In genomic region chr11:6197466-6198200, GRCh38 we compare ENCODE assay signal across 30 cellular contexts. TPM values are rescaled to one million over a fixed set of nuclear protein-coding genes. Genes with fewer than 3 reads are reported as not detected.
"Had no signal": no experiment of that assay in that cellular context is flagged by ENCODE, and none has a peak within 500 bp of the region (broad histone marks: within the 10 kb centered on the region; RNA-seq: fewer than 3 reads in every experiment).

No MANE protein-coding gene starts in this region.

- H3K27me3 Mint-ChIP-seq: activated CD4-positive, alpha-beta T cell treated with anti-CD3 and anti-CD28 coated beads, Interleukin-2, amount 10 ng/mL, durations not matched to agents 7 days and 5 days; activated naive CD8-positive, alpha-beta T cell treated with anti-CD3 and anti-CD28 coated beads, Interleukin-2, amount 10 ng/mL, durations not matched to agents 7 days and 5 days; central memory CD8-positive, alpha-beta T cell; T-helper 17 cell had no signal

- H3K27ac Mint-ChIP-seq: activated CD4-positive, alpha-beta T cell treated with anti-CD3 and anti-CD28 coated beads, Interleukin-2, amount 10 ng/mL, durations not matched to agents 7 days and 5 days; T-helper 17 cell had no signal

- DNase-seq: activated CD4-positive, alpha-beta T cell treated with anti-CD3 and anti-CD28 coated beads, Interleukin-2, amount 10 ng/mL, durations not matched to agents 7 days and 5 days; activated CD8-positive, alpha-beta T cell treated with anti-CD3 and anti-CD28 coated beads, Interleukin-2, amount 10 ng/mL, durations not matched to agents 7 days and 5 days; activated naive CD4-positive, alpha-beta T cell treated with Interleukin-2 at 50 U/mL for 16 hours; activated naive CD8-positive, alpha-beta T cell treated with anti-CD3 and anti-CD28 coated beads, Interleukin-2, amount 10 ng/mL, durations not matched to agents 7 days and 5 days; activated T-cell treated with anti-CD3 and anti-CD28 coated beads, Interleukin-2, amount 50 U/mL, for 1 hour; anterior cingulate cortex; effector memory CD4-positive, alpha-beta T cell; gastrocnemius medialis; hippocampal formation; left colon; mesenchymal stem cell; mucosa of descending colon; stimulated activated CD4-positive, alpha-beta T cell treated with anti-CD3 and anti-CD28 coated beads, Interleukin-2, amount 100 ng/mL, for 48 hours; stimulated activated naive CD4-positive, alpha-beta T cell; SW 1271; T-helper 17 cell; testis; trophoblast cell had no signal

- ATAC-seq: activated CD4-positive, CD25-positive, alpha-beta regulatory T cell treated with anti-CD3 and anti-CD28 coated beads, Interleukin-2, amount 50 U/mL, for 24 hours; activated CD8-positive, alpha-beta T cell treated with anti-CD3 and anti-CD28 coated beads, Interleukin-2, amount 10 ng/mL, durations not matched to agents 7 days and 5 days; esophagus mucosa; gastrocnemius medialis; left colon; mucosa of descending colon; sciatic nerve; T-helper 17 cell had no signal

- H3K9me3 Mint-ChIP-seq: activated CD4-positive, alpha-beta T cell treated with anti-CD3 and anti-CD28 coated beads, Interleukin-2, amount 10 ng/mL, durations not matched to agents 7 days and 5 days; neural crest cell had no signal

- H3K4me3 Mint-ChIP-seq: activated CD4-positive, alpha-beta T cell treated with anti-CD3 and anti-CD28 coated beads, Interleukin-2, amount 10 ng/mL, durations not matched to agents 7 days and 5 days; activated CD8-positive, alpha-beta T cell treated with anti-CD3 and anti-CD28 coated beads, Interleukin-2, amount 10 ng/mL, durations not matched to agents 7 days and 5 days; activated naive CD8-positive, alpha-beta T cell treated with anti-CD3 and anti-CD28 coated beads, Interleukin-2, amount 10 ng/mL, durations not matched to agents 7 days and 5 days; central memory CD8-positive, alpha-beta T cell; neural crest cell; T-helper 17 cell had no signal

RNA-seq across cellular contexts. Expression of gene OR52W1, which starts 1.4 kb away (rescaled TPM):
- total RNA-seq: activated CD4-positive, alpha-beta T cell treated with anti-CD3 and anti-CD28 coated beads, Interleukin-2, amount 10 ng/mL, durations not matched to agents 7 days and 5 days; activated CD8-positive, alpha-beta T cell treated with anti-CD3 and anti-CD28 coated beads, Interleukin-2, amount 10 ng/mL, durations not matched to agents 7 days and 5 days; activated naive CD8-positive, alpha-beta T cell treated with anti-CD3 and anti-CD28 coated beads, Interleukin-2, amount 10 ng/mL, durations not matched to agents 7 days and 5 days; dermis microvascular lymphatic vessel endothelial cell; endothelial cell of umbilical vein; esophagus mucosa; gastrocnemius medialis; left colon; lower leg skin; mucosa of descending colon; neural crest cell; omental fat pad; posterior vena cava; renal cortical epithelial cell; sciatic nerve; T-helper 17 cell; testis; vagina had no signal

RNA-seq across cellular contexts. Expression of gene C11orf42, which starts 7.7 kb away (rescaled TPM):
- total RNA-seq: activated CD4-positive, alpha-beta T cell treated with anti-CD3 and anti-CD28 coated beads, Interleukin-2, amount 10 ng/mL, durations not matched to agents 7 days and 5 days; activated CD8-positive, alpha-beta T cell treated with anti-CD3 and anti-CD28 coated beads, Interleukin-2, amount 10 ng/mL, durations not matched to agents 7 days and 5 days; activated naive CD8-positive, alpha-beta T cell treated with anti-CD3 and anti-CD28 coated beads, Interleukin-2, amount 10 ng/mL, durations not matched to agents 7 days and 5 days; dermis microvascular lymphatic vessel endothelial cell; endothelial cell of umbilical vein; esophagus mucosa; gastrocnemius medialis; left colon; lower leg skin; mucosa of descending colon; neural crest cell; omental fat pad; posterior vena cava; renal cortical epithelial cell; sciatic nerve; T-helper 17 cell; vagina had no signal

RNA-seq across cellular contexts. Expression of gene OR52B2, which starts 27.5 kb away (rescaled TPM):
- total RNA-seq: activated CD4-positive, alpha-beta T cell treated with anti-CD3 and anti-CD28 coated beads, Interleukin-2, amount 10 ng/mL, durations not matched to agents 7 days and 5 days; activated CD8-positive, alpha-beta T cell treated with anti-CD3 and anti-CD28 coated beads, Interleukin-2, amount 10 ng/mL, durations not matched to agents 7 days and 5 days; activated naive CD8-positive, alpha-beta T cell treated with anti-CD3 and anti-CD28 coated beads, Interleukin-2, amount 10 ng/mL, durations not matched to agents 7 days and 5 days; dermis microvascular lymphatic vessel endothelial cell; endothelial cell of umbilical vein; esophagus mucosa; gastrocnemius medialis; left colon; lower leg skin; mucosa of descending colon; neural crest cell; omental fat pad; posterior vena cava; renal cortical epithelial cell; sciatic nerve; T-helper 17 cell; vagina had no signal

RNA-seq across cellular contexts. Expression of gene CNGA4, which starts 41.3 kb away (rescaled TPM):
- total RNA-seq: dermis microvascular lymphatic vessel endothelial cell, endothelial cell of umbilical vein, gastrocnemius medialis, lower leg skin, posterior vena cava, vagina had no signal
